ENCODE assay signal across 8 cellular contexts in genomic region chr6:143061597-143062385, GRCh38. TPM values are rescaled to one million over a fixed set of nuclear protein-coding genes. Genes with fewer than 3 reads are reported as not detected.
DNase-seq lines count a peak whose midpoint lies in the region; ATAC-seq, FAIRE-seq and TF ChIP-seq lines count a peak whose summit lies in the region.

No MANE protein-coding gene starts in this region.

- POLR2A ChIA-PET in SK-N-SH (lab: Yijun Ruan, JAX) = no interaction called here

- H3K27ac ChIP-seq in SK-N-SH (ENCODE audit: low read depth in 2 of 2, low read length in 1 of 2) (peak overlapping the region in 1 of 2 experiments; percentile 64; a peak in 3 of 4 replicates), OCI-LY1 (ENCODE audit: low read depth, low read length, poor library complexity, severe bottlenecking) (no peak overlapping the region), esophagus muscularis mucosa (replicated peaks in 1 of 4) (peak overlapping the region; percentile 87 to 95 (median 94)), pancreas (peak overlapping the region in 3 of 4 donors; percentile 67 to 97 (median 71))

- ATAC-seq in SK-N-SH treated with all-trans-retinoic acid at 6 μM for 48 hours = no peak
- ATAC-seq in pancreas = peak in 2 of 4 donors; percentile 3 to 4

- peak overlapping the region; percentile 93 for H3K4me2 ChIP-seq in SK-N-SH
- H3K4me2 ChIP-seq in OCI-LY1 (ENCODE audit: low read length) = peak overlapping the region; percentile 81; the same call in 1 of the 2 replicates

- WGBS in SK-N-SH (ENCODE audit: low lambda C conversion rate) = 97% methylated on average over 3 of the region's 3 CpGs
- 42% methylated on average over 3 of the region's 3 CpGs for WGBS in esophagus muscularis mucosa
- 35 to 36% methylated on average over 3 of the region's 3 CpGs for WGBS in pancreas, 2 donors
- 63 to 76% methylated on average over 3 of the region's 3 CpGs for WGBS in lower leg skin, 2 donors

- FAIRE-seq in pancreas (lab: Jason Lieb, UNC) = no peak

- CTCF ChIA-PET in SK-N-SH (lab: Yijun Ruan, JAX) = interaction anchor here (0.6 to 1.7 kb wide), 4 partner anchors 365 to 510 kb away, joined by 3 read pairs; no protein-coding TSS in a partner anchor

- H3K36me3 ChIP-seq in SK-N-SH (replicated peaks in 1 of 2; ENCODE audit: control insufficient read depth in 1 of 2, insufficient read depth in 2 of 2, low read length in 1 of 2) = peaks cover 0 to 2% of the 10 kb centered on the region in 2 experiments
- no peaks in the 10 kb centered on the region for H3K36me3 ChIP-seq in OCI-LY1 (ENCODE audit: insufficient read depth, low read length)
- H3K36me3 ChIP-seq in esophagus muscularis mucosa = no peaks in the 10 kb centered on the region
- H3K36me3 ChIP-seq in pancreas = no peaks in the 10 kb centered on the region

- H3K4me3 ChIP-seq in SK-N-SH (ENCODE audit: low read depth in 2 of 2, low read length in 1 of 2) = peak overlapping the region; percentile 75 to 90
- peak overlapping the region; percentile 72 for H3K4me3 ChIP-seq in OCI-LY1 (ENCODE audit: low read depth, low read length, poor library complexity, severe bottlenecking)
- peak overlapping the region; percentile 70 to 91 (median 80) for H3K4me3 ChIP-seq in esophagus muscularis mucosa
- H3K4me3 ChIP-seq in pancreas = peak overlapping the region in 2 of 4 donors; percentile 77 to 89
- no peak overlapping the region for H3K4me3 ChIP-seq in lower leg skin (ENCODE audit: low read depth, poor library complexity, severe bottlenecking)

- H4K20me1 ChIP-seq in SK-N-SH (ENCODE audit: insufficient read depth) = no peaks in the 10 kb centered on the region
- H4K20me1 ChIP-seq in OCI-LY1 (ENCODE audit: insufficient read depth, low read length) = no peaks in the 10 kb centered on the region

- TF ChIP-seq EP300 in SK-N-SH (IDR thresholded peaks at IDR 0.05; ENCODE audit: borderline replicate concordance in 1 of 2, low read depth in 1 of 2, low read length in 1 of 2) = no peak
- TF ChIP-seq EP300 in esophagus muscularis mucosa (IDR thresholded peaks at IDR 0.05) = no peak

- peaks cover 4% of the 10 kb centered on the region; the same call in 1 of the 2 replicates for H3K79me2 ChIP-seq in SK-N-SH (ENCODE audit: insufficient read depth)
- no peaks in the 10 kb centered on the region for H3K79me2 ChIP-seq in OCI-LY1 (ENCODE audit: insufficient read depth, low read length)

- H3K4me1 ChIP-seq in SK-N-SH (ENCODE audit: control insufficient read depth in 1 of 2, insufficient read depth in 2 of 2, low read depth in 1 of 2, low read length in 1 of 2) (peaks cover 0 to 12% of the 10 kb centered on the region in 2 experiments; a peak in 2 of 4 replicates), OCI-LY1 (ENCODE audit: insufficient read depth, low read length, severe bottlenecking) (peaks cover 16% of the 10 kb centered on the region), esophagus muscularis mucosa (peaks cover 6 to 34% (median 20%) of the 10 kb centered on the region in 4 donors), pancreas (peaks cover 0 to 13% (median 0%) of the 10 kb centered on the region in 3 donors)

- TF ChIP-seq CTCF in SK-N-SH (IDR thresholded peaks at IDR 0.05) (no peak), OCI-LY1 (IDR thresholded peaks at IDR 0.05; ENCODE audit: low read length) (no peak), esophagus muscularis mucosa (IDR thresholded peaks at IDR 0.05) (no peak), pancreas (IDR thresholded peaks at IDR 0.05) (no peak), lower leg skin (IDR thresholded peaks at IDR 0.05) (no peak)

- H3K9ac ChIP-seq in SK-N-SH = peak overlapping the region; percentile 84; the same call in 1 of the 2 replicates
- peak overlapping the region; percentile 68; the same call in 1 of the 2 replicates for H3K9ac ChIP-seq in OCI-LY1 (ENCODE audit: low read length)

- H3K9me2 ChIP-seq in SK-N-SH (no peaks in the 10 kb centered on the region), OCI-LY1 (ENCODE audit: low read depth, low read length) (no peaks in the 10 kb centered on the region)

- H3K9me3 ChIP-seq in SK-N-SH (no peaks in the 10 kb centered on the region), OCI-LY1 (ENCODE audit: low read length) (no peaks in the 10 kb centered on the region), esophagus muscularis mucosa (no peaks in the 10 kb centered on the region), pancreas (no peaks in the 10 kb centered on the region)

- no peak for TF ChIP-seq RAD21 in SK-N-SH (IDR thresholded peaks at IDR 0.05; ENCODE audit: low read length)

- H3F3A ChIP-seq in SK-N-SH (replicated peaks; ENCODE audit: insufficient read depth) = peaks cover 20% of the 10 kb centered on the region
- 0 out of 2 replicates have a peak, but pooled peaks cover 8% of the 10 kb centered on the region for H3F3A ChIP-seq in OCI-LY1 (ENCODE audit: insufficient read depth, low read length)

- H2AFZ ChIP-seq in SK-N-SH (ENCODE audit: low read depth) (no peak overlapping the region), OCI-LY1 (ENCODE audit: low read length) (no peak overlapping the region)

- H3K27me3 ChIP-seq in SK-N-SH (ENCODE audit: insufficient read depth) (no peaks in the 10 kb centered on the region), OCI-LY1 (ENCODE audit: insufficient read depth, low read length) (no peaks in the 10 kb centered on the region), esophagus muscularis mucosa (no peaks in the 10 kb centered on the region), pancreas (no peaks in the 10 kb centered on the region)

- TF ChIP-seq POLR2A in esophagus muscularis mucosa (IDR thresholded peaks at IDR 0.05; ENCODE audit: low read depth) = no peak
- TF ChIP-seq POLR2A in lower leg skin (IDR thresholded peaks at IDR 0.05) = no peak

- no peak for DNase-seq in SK-N-SH
- DNase-seq in esophagus muscularis mucosa (ENCODE audit: extremely low spot score) = no peak
- no peak for DNase-seq in pancreas
- no peak for DNase-seq in lower leg skin (ENCODE audit: low spot score in 2 of 2)
- no peak for DNase-seq in COLO829 (ENCODE audit: low spot score)
- no peak for DNase-seq in NCI-H146 (lab: John Stamatoyannopoulos, UW)

- intact Hi-C loops in esophagus muscularis mucosa (cut with DNase I) (loop anchor here (5.0 kb wide), 1 partner anchor 391 kb away; the partner anchor contains the start of genes ADAT2 and PEX3), pancreas (cut with DNase I) (no loop called here), lower leg skin (cut with DNase I; ENCODE audit: low total_unique reads) (no loop called here)

TF ChIP-seq in SK-N-SH, 30 proteins besides CTCF, POLR2A, EP300 and RAD21 (continues in another document):
- no peak for TF ChIP-seq PBX3 (IDR thresholded peaks at IDR 0.05)
- no peak for TF ChIP-seq YY1 (IDR thresholded peaks at IDR 0.05; ENCODE audit: low read depth)
- TF ChIP-seq NRF1 (IDR thresholded peaks at IDR 0.05; ENCODE audit: low read depth, low read length) = no peak
- TF ChIP-seq MAX (IDR thresholded peaks at IDR 0.05; ENCODE audit: low read depth) = no peak
- no peak for TF ChIP-seq MXI1 (IDR thresholded peaks at IDR 0.05; ENCODE audit: low read depth, low read length)
- no peak for TF ChIP-seq TAF1 (IDR thresholded peaks at IDR 0.05; ENCODE audit: borderline replicate concordance, low read depth, low read length)
- no peak for TF ChIP-seq GABPA (IDR thresholded peaks at IDR 0.05; ENCODE audit: low read depth)
- no peak for TF ChIP-seq RCOR1 (IDR thresholded peaks at IDR 0.05; ENCODE audit: low read length)
- TF ChIP-seq JUND (IDR thresholded peaks at IDR 0.05) = no peak

TF ChIP-seq in SK-N-SH treated with all-trans-retinoic acid at 6 μM for 48 hours, 23 proteins besides CTCF, POLR2A, EP300 and RAD21:
- TF ChIP-seq ZFP3 (CRISPR knock-in tag; IDR thresholded peaks at IDR 0.05) (no peak), PPARA (CRISPR knock-in tag; IDR thresholded peaks at IDR 0.05; ENCODE audit: borderline replicate concordance) (no peak), ZFP30 (CRISPR knock-in tag; IDR thresholded peaks at IDR 0.05) (no peak), RARB (CRISPR knock-in tag; IDR thresholded peaks at IDR 0.05) (no peak), CSDC2 (CRISPR knock-in tag; IDR thresholded peaks at IDR 0.05) (no peak), ESRRG (CRISPR knock-in tag; IDR thresholded peaks at IDR 0.05) (no peak), POU6F1 (CRISPR knock-in tag; IDR thresholded peaks at IDR 0.05; ENCODE audit: borderline replicate concordance, low read depth) (no peak), TCF4 (CRISPR knock-in tag; IDR thresholded peaks at IDR 0.05; ENCODE audit: borderline replicate concordance) (no peak)

RNA-seq across cellular contexts. Expression of gene AIG1, which starts 1.1 kb away (rescaled TPM):
- polyA plus RNA-seq in SK-N-SH (2012; rRNA removed) (36.8 and 52.1 TPM in 2 replicates), pancreas (10 to 100 TPM; 16.5 to 28.9 TPM)
- polyA plus RNA-seq in SK-N-SH (2012; cell fraction: cytosol; rRNA removed) = 44.7 and 49.1 TPM in 2 replicates
- 28.1 and 41.2 TPM in 2 replicates for polyA plus RNA-seq in SK-N-SH (2012; cell fraction: nucleus; rRNA removed)
- total RNA-seq in esophagus muscularis mucosa (10 to 100 TPM; 21.0 to 26.3 (median 23.4) TPM), pancreas (10 to 100 TPM in 4 of 6 donors, 1 to 10 TPM in 2; 8.7 to 18.7 (median 12.8) TPM), lower leg skin (10 to 100 TPM; 12.2 to 21.4 (median 16.0) TPM)
